18 cellular contexts compared by ENCODE assay signal in genomic region chr6:56168601-56169000, GRCh38.
"Had no signal": no experiment of that assay in that cellular context is flagged by ENCODE, and none has a peak within 500 bp of the region (broad histone marks: within the 10 kb centered on the region; RNA-seq: fewer than 3 reads in every experiment).

No MANE protein-coding gene starts in this region.

- H3K9me3 ChIP-seq: gastrocnemius medialis had no signal

- H3K4me1 Mint-ChIP-seq: activated CD4-positive, alpha-beta T cell treated with anti-CD3 and anti-CD28 coated beads, Interleukin-2, amount 10 ng/mL, durations not matched to agents 7 days and 5 days; activated CD8-positive, alpha-beta memory T cell treated with anti-CD3 and anti-CD28 coated beads, Interleukin-2, amount 10 ng/mL, durations not matched to agents 7 days and 5 days; activated naive CD4-positive, alpha-beta T cell treated with anti-CD3 and anti-CD28 coated beads, Interleukin-2, amount 10 ng/mL, durations not matched to agents 7 days and 5 days; memory B cell had no signal

- H3K27me3 ChIP-seq: gastrocnemius medialis, upper lobe of left lung had no signal

- ATAC-seq: activated CD4-positive, CD25-positive, alpha-beta regulatory T cell treated with anti-CD3 and anti-CD28 coated beads, Interleukin-2, amount 50 U/mL, for 24 hours; activated CD8-positive, alpha-beta memory T cell treated with anti-CD3 and anti-CD28 coated beads, Interleukin-2, amount 10 ng/mL, durations not matched to agents 7 days and 5 days; activated CD8-positive, alpha-beta T cell treated with anti-CD3 and anti-CD28 coated beads for 36 hours; gastrocnemius medialis; natural killer cell treated with Interleukin-12 subunit alpha and Interleukin-12 subunit beta and Interleukin-15 and Interleukin-18, amount 100 ng/mL, for 72 hours; stimulated activated naive CD8-positive, alpha-beta T cell treated with anti-CD3 and anti-CD28 coated beads, Interleukin-15, Interleukin-2, amounts not matched to agents 100 U/mL and 50 U/mL, for 24 hours had no signal

- H3K27ac Mint-ChIP-seq: activated CD4-positive, alpha-beta T cell treated with anti-CD3 and anti-CD28 coated beads, Interleukin-2, amount 10 ng/mL, durations not matched to agents 7 days and 5 days; activated CD8-positive, alpha-beta memory T cell treated with anti-CD3 and anti-CD28 coated beads, Interleukin-2, amount 10 ng/mL, durations not matched to agents 7 days and 5 days; activated CD8-positive, alpha-beta T cell treated with anti-CD3 and anti-CD28 coated beads for 36 hours; activated naive CD4-positive, alpha-beta T cell treated with anti-CD3 and anti-CD28 coated beads, Interleukin-2, amount 10 ng/mL, durations not matched to agents 7 days and 5 days; memory B cell; natural killer cell treated with Interleukin-12 subunit alpha and Interleukin-12 subunit beta and Interleukin-15 and Interleukin-18, amount 100 ng/mL, for 72 hours; progenitor cell of endocrine pancreas had no signal

- H3K36me3 Mint-ChIP-seq: activated CD8-positive, alpha-beta memory T cell treated with anti-CD3 and anti-CD28 coated beads, Interleukin-2, amount 10 ng/mL, durations not matched to agents 7 days and 5 days; activated naive CD4-positive, alpha-beta T cell treated with anti-CD3 and anti-CD28 coated beads, Interleukin-2, amount 10 ng/mL, durations not matched to agents 7 days and 5 days had no signal

- DNase-seq: activated CD4-positive, alpha-beta T cell treated with anti-CD3 and anti-CD28 coated beads, Interleukin-2, amount 10 ng/mL, durations not matched to agents 7 days and 5 days; activated CD8-positive, alpha-beta memory T cell treated with anti-CD3 and anti-CD28 coated beads, Interleukin-2, amount 10 ng/mL, durations not matched to agents 7 days and 5 days; activated CD8-positive, alpha-beta T cell treated with anti-CD3 and anti-CD28 coated beads for 36 hours; activated effector memory CD4-positive, alpha-beta T cell treated with anti-CD3 and anti-CD28 coated beads, Interleukin-2, amount 50 U/mL, for 16 hours; activated naive CD4-positive, alpha-beta T cell treated with anti-CD3 and anti-CD28 coated beads, Interleukin-2, amount 10 ng/mL, durations not matched to agents 7 days and 5 days; activated T-cell treated with anti-CD3 and anti-CD28 coated beads for 4 hours; erythroblast; gastrocnemius medialis; hypothalamus; retina; stimulated activated CD4-positive, alpha-beta T cell treated with anti-CD3 and anti-CD28 coated beads, Interleukin-4, amount 100 ng/mL, for 24 hours; stimulated activated naive CD8-positive, alpha-beta T cell treated with anti-CD3 and anti-CD28 coated beads, Interleukin-15, Interleukin-2, amounts not matched to agents 100 U/mL and 50 U/mL, for 24 hours; upper lobe of left lung had no signal

- H3K4me3 ChIP-seq: gastrocnemius medialis, upper lobe of left lung had no signal

- H3K27ac ChIP-seq: gastrocnemius medialis, upper lobe of left lung, VCaP had no signal

- H3K4me3 Mint-ChIP-seq: activated CD4-positive, alpha-beta T cell treated with anti-CD3 and anti-CD28 coated beads, Interleukin-2, amount 10 ng/mL, durations not matched to agents 7 days and 5 days; activated CD8-positive, alpha-beta memory T cell treated with anti-CD3 and anti-CD28 coated beads, Interleukin-2, amount 10 ng/mL, durations not matched to agents 7 days and 5 days; activated CD8-positive, alpha-beta T cell treated with anti-CD3 and anti-CD28 coated beads for 36 hours; activated naive CD4-positive, alpha-beta T cell treated with anti-CD3 and anti-CD28 coated beads, Interleukin-2, amount 10 ng/mL, durations not matched to agents 7 days and 5 days; memory B cell; natural killer cell treated with Interleukin-12 subunit alpha and Interleukin-12 subunit beta and Interleukin-15 and Interleukin-18, amount 100 ng/mL, for 72 hours had no signal

- H3K27me3 Mint-ChIP-seq: activated CD4-positive, alpha-beta T cell treated with anti-CD3 and anti-CD28 coated beads, Interleukin-2, amount 10 ng/mL, durations not matched to agents 7 days and 5 days; activated CD8-positive, alpha-beta memory T cell treated with anti-CD3 and anti-CD28 coated beads, Interleukin-2, amount 10 ng/mL, durations not matched to agents 7 days and 5 days; activated CD8-positive, alpha-beta T cell treated with anti-CD3 and anti-CD28 coated beads for 36 hours; activated naive CD4-positive, alpha-beta T cell treated with anti-CD3 and anti-CD28 coated beads, Interleukin-2, amount 10 ng/mL, durations not matched to agents 7 days and 5 days; memory B cell; natural killer cell treated with Interleukin-12 subunit alpha and Interleukin-12 subunit beta and Interleukin-15 and Interleukin-18, amount 100 ng/mL, for 72 hours; progenitor cell of endocrine pancreas had no signal
